ENCODE assay signal across 24 cellular contexts in the genomic region with DNA sequence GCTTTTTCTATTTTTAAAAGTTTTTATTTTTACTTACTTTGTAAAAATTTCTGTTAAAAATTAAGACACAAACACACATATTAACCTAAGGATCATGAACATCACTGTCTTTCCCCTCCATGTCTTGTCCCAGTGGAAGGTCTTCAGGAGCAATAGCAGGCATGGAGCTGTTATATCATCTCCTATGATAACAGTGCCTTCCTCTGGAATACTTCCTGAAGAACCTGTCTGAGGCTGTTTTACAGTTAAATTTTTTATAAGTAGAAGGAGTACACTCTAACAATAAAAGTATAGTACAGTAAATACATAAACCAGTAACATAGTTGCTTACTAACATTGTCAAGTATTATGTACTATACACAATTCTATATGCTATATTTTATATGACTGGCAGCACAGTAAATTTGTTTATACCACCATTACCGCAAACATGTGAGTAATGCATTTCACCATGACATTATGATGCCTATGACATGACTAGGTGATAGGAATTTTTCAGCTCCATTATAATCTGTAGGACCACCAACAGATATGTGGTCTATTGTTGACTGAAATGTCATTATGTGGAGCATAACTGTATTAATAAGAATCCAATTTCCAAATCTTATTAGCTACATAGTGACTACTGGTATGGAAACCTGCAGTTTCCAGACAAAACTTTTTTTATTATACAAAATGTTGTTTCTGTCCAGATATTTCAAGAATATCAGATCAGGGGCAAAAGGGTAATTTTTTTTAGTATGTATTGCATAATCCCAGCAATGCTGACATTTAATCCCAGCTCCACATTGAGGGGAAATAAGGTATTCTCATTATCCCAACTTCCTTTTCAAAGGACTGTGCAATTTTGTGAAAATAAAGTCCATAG.
DNase-seq lines count a peak whose midpoint lies in the region; ATAC-seq and TF ChIP-seq lines count a peak whose summit lies in the region.
"Had no signal": no experiment of that assay in that cellular context is flagged by ENCODE, and none has a peak within 500 bp of the region (broad histone marks: within the 10 kb centered on the region; RNA-seq: fewer than 3 reads in every experiment).

No MANE protein-coding gene starts in this region.

- peaks cover 2% of the 10 kb centered on the region for H3K9me3 Mint-ChIP-seq in Calu3 (ENCODE audit: low read depth, unreplicated experiment)
- H3K9me3 Mint-ChIP-seq: activated CD8-positive, alpha-beta T cell treated with anti-CD3 and anti-CD28 coated beads for 36 hours; GM23338; nephron; stimulated activated naive CD8-positive, alpha-beta T cell treated with anti-CD3 and anti-CD28 coated beads, Interleukin-15, Interleukin-2, amounts not matched to agents 100 ng/mL and 50 ng/mL, for 24 hours had no signal

- H3K27ac Mint-ChIP-seq in Calu3 (ENCODE audit: unreplicated experiment) = peak overlapping the region; percentile 92
- H3K27ac Mint-ChIP-seq: activated CD8-positive, alpha-beta T cell treated with anti-CD3 and anti-CD28 coated beads for 36 hours; activated naive CD8-positive, alpha-beta T cell treated with anti-CD3 and anti-CD28 coated beads, Interleukin-2, amount 10 ng/mL, durations not matched to agents 7 days and 5 days; CD4-positive, CD25-positive, alpha-beta regulatory T cell; GM23338; nephron; stimulated activated naive CD8-positive, alpha-beta T cell treated with anti-CD3 and anti-CD28 coated beads, Interleukin-15, Interleukin-2, amounts not matched to agents 100 ng/mL and 50 ng/mL, for 24 hours had no signal

- peak; percentile 26 for ATAC-seq in IMR-90 (ENCODE audit: low read depth)
- ATAC-seq: activated CD8-positive, alpha-beta T cell treated with anti-CD3 and anti-CD28 coated beads for 36 hours; GM23338; left ventricle myocardium superior; Right ventricle myocardium inferior; sciatic nerve had no signal

- H3K9me1 ChIP-seq in IMR-90 (ENCODE audit: insufficient read depth, low read length) = 0 out of 2 replicates have a peak, but pooled peaks cover 5% of the 10 kb centered on the region

- peaks cover 20% of the 10 kb centered on the region for H3K4me1 Mint-ChIP-seq in Calu3 (ENCODE audit: low read depth, unreplicated experiment)
- H3K4me1 Mint-ChIP-seq: GM23338 had no signal

- H3K36me3 Mint-ChIP-seq in Calu3 (ENCODE audit: insufficient read depth, unreplicated experiment) = no peaks in the 10 kb centered on the region

- H3K36me3 ChIP-seq in IMR-90 (ENCODE audit: control insufficient read depth, insufficient read depth, low read length) = no peaks in the 10 kb centered on the region
- H3K36me3 ChIP-seq in mesenchymal stem cell (ENCODE audit: control insufficient read depth in 1 of 2, insufficient read depth in 2 of 2, low read depth in 1 of 2, low read length in 2 of 2) = no peaks in the 10 kb centered on the region
- no peaks in the 10 kb centered on the region for H3K36me3 ChIP-seq in esophagus squamous epithelium

- H3K4me3 Mint-ChIP-seq in Calu3 (ENCODE audit: low read depth, unreplicated experiment) = no peak overlapping the region
- H3K4me3 Mint-ChIP-seq: activated CD8-positive, alpha-beta T cell treated with anti-CD3 and anti-CD28 coated beads for 36 hours; activated naive CD8-positive, alpha-beta T cell treated with anti-CD3 and anti-CD28 coated beads, Interleukin-2, amount 10 ng/mL, durations not matched to agents 7 days and 5 days; CD4-positive, CD25-positive, alpha-beta regulatory T cell; GM23338; nephron; stimulated activated naive CD8-positive, alpha-beta T cell treated with anti-CD3 and anti-CD28 coated beads, Interleukin-15, Interleukin-2, amounts not matched to agents 100 ng/mL and 50 ng/mL, for 24 hours had no signal

- H3K27ac ChIP-seq in IMR-90 (ENCODE audit: insufficient read depth, low read length) (peak overlapping the region; percentile 20; the same call in 1 of the 2 replicates), mesenchymal stem cell (ENCODE audit: low read length, poor library complexity, severe bottlenecking) (peak overlapping the region; percentile 93), esophagus squamous epithelium (no peak overlapping the region), RWPE1 (no peak overlapping the region)
- H3K27ac ChIP-seq: parathyroid adenoma had no signal

- CTCF ChIA-PET in Calu3 (lab: Charles Lee) (interaction anchor here (0.6 to 1.4 kb wide), 3 partner anchors 13 to 340 kb away, joined by 3 to 4 read pairs (median 4); partner anchors contain the start of gene SLC39A10), IMR-90 (lab: Yijun Ruan, JAX) (interaction anchor here (0.9 to 2.3 kb wide), 2 partner anchors 152 to 340 kb away, joined by 4 to 8 read pairs; no protein-coding TSS in a partner anchor), RWPE1 (lab: Yijun Ruan, JAX) (interaction anchor here (0.6 to 0.8 kb wide), 5 partner anchors 133 to 1548 kb away, joined by 3 to 4 read pairs (median 3); no protein-coding TSS in a partner anchor)

- H4K8ac ChIP-seq in IMR-90 (ENCODE audit: low read depth in 2 of 2, low read length in 2 of 2) (peak overlapping the region in 1 of 2 experiments; percentile 79; a peak in 2 of 4 replicates), mesenchymal stem cell (ENCODE audit: low read length) (no peak overlapping the region)

- H2BK20ac ChIP-seq in IMR-90 (ENCODE audit: low read depth, low read length) = peak overlapping the region; percentile 91

- TF ChIP-seq POLR2A in IMR-90 (IDR thresholded peaks at IDR 0.05; ENCODE audit: low read depth, low read length) (no peak), esophagus squamous epithelium (IDR thresholded peaks at IDR 0.05) (no peak)

- H2BK12ac ChIP-seq in mesenchymal stem cell (ENCODE audit: low read length in 2 of 2) = no peak overlapping the region

- H3K4me1 ChIP-seq in IMR-90 (ENCODE audit: control insufficient read depth, insufficient read depth, low read length) = peaks cover 4% of the 10 kb centered on the region
- H3K4me1 ChIP-seq in mesenchymal stem cell (ENCODE audit: control insufficient read depth, insufficient read depth, low read depth, low read length) = no peaks in the 10 kb centered on the region
- no peaks in the 10 kb centered on the region for H3K4me1 ChIP-seq in esophagus squamous epithelium
- H3K4me1 ChIP-seq: parathyroid adenoma had no signal

- dilution Hi-C loops in IMR-90 (cut with HindIII; ENCODE audit: low sequenced_read_pairs, unreplicated experiment) = no loop called here

- WGBS in IMR-90 (ENCODE audit: extremely low coverage in 2 of 2, insufficient read length in 1 of 2), 2 experiments = no CpG with 5 or more reads among the region's 1 CpG
- WGBS in mesenchymal stem cell = no CpG with 5 or more reads among the region's 1 CpG
- 0% methylated on average over 1 of the region's 1 CpG for WGBS in esophagus squamous epithelium, 2 donors

- peak overlapping the region; percentile 68; the same call in 1 of the 2 replicates for H3K14ac ChIP-seq in IMR-90 (replicated peaks; ENCODE audit: low read depth, low read length)
- H3K14ac ChIP-seq in mesenchymal stem cell (ENCODE audit: low read length in 2 of 2) = no peak overlapping the region

- H3K4me2 ChIP-seq in IMR-90 (ENCODE audit: low read depth, low read length) (no peak overlapping the region), mesenchymal stem cell (ENCODE audit: low read length, poor library complexity, severe bottlenecking) (no peak overlapping the region)
- H3K4me2 ChIP-seq: GM23338 had no signal

- H3K27me3 ChIP-seq in IMR-90 (ENCODE audit: control insufficient read depth, insufficient read depth, low read length) (no peaks in the 10 kb centered on the region), mesenchymal stem cell (ENCODE audit: control insufficient read depth in 1 of 2, insufficient read depth in 1 of 2, low read length in 2 of 2) (no peaks in the 10 kb centered on the region), esophagus squamous epithelium (no peaks in the 10 kb centered on the region)

- H3K4ac ChIP-seq in IMR-90 (ENCODE audit: low read depth, low read length) (peak overlapping the region; percentile 86), mesenchymal stem cell (ENCODE audit: low read depth in 1 of 2, low read length in 2 of 2) (no peak overlapping the region)

- H3K9me3 ChIP-seq in IMR-90 (ENCODE audit: control insufficient read depth, insufficient read depth, low read length) (no peaks in the 10 kb centered on the region), mesenchymal stem cell (ENCODE audit: control insufficient read depth, low read length) (no peaks in the 10 kb centered on the region), esophagus squamous epithelium (no peaks in the 10 kb centered on the region)

- no peak overlapping the region; the same call in 1 of the 2 replicates for H4K5ac ChIP-seq in IMR-90 (ENCODE audit: low read depth, low read length)

- H2AK5ac ChIP-seq in IMR-90 (ENCODE audit: low read depth, low read length) (no peak overlapping the region), mesenchymal stem cell (ENCODE audit: low read length, severe bottlenecking) (no peak overlapping the region)

- peak overlapping the region; percentile 93 for H2BK120ac ChIP-seq in IMR-90 (ENCODE audit: low read depth, low read length)
- H2BK120ac ChIP-seq in mesenchymal stem cell (ENCODE audit: low read depth, low read length) = no peak overlapping the region

- in situ Hi-C loops in IMR-90 (cut with MboI; ENCODE audit: low sequenced_read_pairs) = loop anchor here (25.0 kb wide), 1 partner anchor 343 kb away; the partner anchor contains the start of gene SLC39A10
- in situ Hi-C loops in astrocyte of the spinal cord (cut with HindIII; ENCODE audit: low sequenced_read_pairs) = no loop called here

- H4K91ac ChIP-seq in IMR-90 (ENCODE audit: insufficient read depth, low read depth, low read length) = peak overlapping the region; percentile 58; the same call in 1 of the 2 replicates
- no peak overlapping the region for H4K91ac ChIP-seq in mesenchymal stem cell (ENCODE audit: low read length)

- BruUV-seq in Calu3 (replicated peaks; lab: Mats Ljungman, UMichigan) = no TSS peak
- BruUV-seq in IMR-90 (replicated peaks; lab: Mats Ljungman, UMichigan) = no TSS peak

- DNase-seq in Calu3 = no peak
- no peak for DNase-seq in IMR-90
- DNase-seq in astrocyte of the spinal cord (ENCODE audit: low read depth, low spot score) = peak; percentile 34
- peak; percentile 7 for DNase-seq in mesenchymal stem cell
- no peak for DNase-seq in esophagus squamous epithelium (lab: John Stamatoyannopoulos, UW)
- no peak for DNase-seq in GF-D8 (lab: John Stamatoyannopoulos, UW)
- DNase-seq in effector CD4-positive, alpha-beta T cell = no peak
- DNase-seq in RWPE1 (ENCODE audit: low spot score) = no peak
- DNase-seq: activated CD4-positive, alpha-beta T cell treated with anti-CD3 and anti-CD28 coated beads for 1 hour; activated CD8-positive, alpha-beta T cell treated with anti-CD3 and anti-CD28 coated beads for 36 hours; activated naive CD8-positive, alpha-beta T cell treated with anti-CD3 and anti-CD28 coated beads, Interleukin-2, amount 10 ng/mL, durations not matched to agents 7 days and 5 days; DMS 273 treated with DMSO at 0.1 percent for 48 hours; Karpas-422; left ventricle myocardium superior; NCI-H1092 treated with DMSO at 0.1 percent for 48 hours; NCI-H2029 treated with DMSO at 0.1 percent for 48 hours; NCI-H748 treated with DMSO at 0.1 percent for 48 hours had no signal

- no peaks in the 10 kb centered on the region for H4K20me1 ChIP-seq in IMR-90 (ENCODE audit: insufficient read depth, low read length)

- no peaks in the 10 kb centered on the region for H3K27me3 Mint-ChIP-seq in Calu3 (ENCODE audit: unreplicated experiment)
- H3K27me3 Mint-ChIP-seq: activated CD8-positive, alpha-beta T cell treated with anti-CD3 and anti-CD28 coated beads for 36 hours; activated naive CD8-positive, alpha-beta T cell treated with anti-CD3 and anti-CD28 coated beads, Interleukin-2, amount 10 ng/mL, durations not matched to agents 7 days and 5 days; CD4-positive, CD25-positive, alpha-beta regulatory T cell; stimulated activated naive CD8-positive, alpha-beta T cell treated with anti-CD3 and anti-CD28 coated beads, Interleukin-15, Interleukin-2, amounts not matched to agents 100 ng/mL and 50 ng/mL, for 24 hours had no signal

- peak overlapping the region; percentile 94; the same call in 1 of the 2 replicates for H3K18ac ChIP-seq in IMR-90 (ENCODE audit: low read depth, low read length)
- H3K18ac ChIP-seq in mesenchymal stem cell (ENCODE audit: low read depth in 1 of 2, low read length in 2 of 2) = no peak overlapping the region

- H2AFZ ChIP-seq in IMR-90 (replicated peaks; ENCODE audit: low read length, poor library complexity) (no peak overlapping the region), mesenchymal stem cell (ENCODE audit: low read depth, low read length) (no peak overlapping the region)
- H2AFZ ChIP-seq: GM23338, parathyroid adenoma had no signal

- H3K79me1 ChIP-seq in IMR-90 (ENCODE audit: low read depth in 1 of 2, low read length in 2 of 2) = no peaks in the 10 kb centered on the region
- no peaks in the 10 kb centered on the region for H3K79me1 ChIP-seq in mesenchymal stem cell (replicated peaks; ENCODE audit: low read length, poor library complexity, severe bottlenecking)

- TF ChIP-seq CTCF in Calu3 (IDR thresholded peaks at IDR 0.05; ENCODE audit: unreplicated experiment) (no peak), IMR-90 (conservative IDR thresholded peaks at IDR 0.05; ENCODE audit: low read depth, low read length) (no peak), astrocyte of the spinal cord (IDR thresholded peaks at IDR 0.05; ENCODE audit: low read depth, low read length) (no peak), esophagus squamous epithelium (IDR thresholded peaks at IDR 0.05) (no peak), RWPE1 (conservative IDR thresholded peaks at IDR 0.05; ENCODE audit: low read depth) (no peak)

- H3K23ac ChIP-seq in IMR-90 (ENCODE audit: low read depth, low read length) (no peak overlapping the region), mesenchymal stem cell (ENCODE audit: low read length in 2 of 2) (no peak overlapping the region)

- H3K9ac ChIP-seq in IMR-90 (ENCODE audit: low read depth, low read length) (no peak overlapping the region), mesenchymal stem cell (ENCODE audit: low read length) (peak overlapping the region; percentile 32)
- H3K9ac ChIP-seq: parathyroid adenoma had no signal

- intact Hi-C loops in Calu3 (cut with micrococcal nuclease; ENCODE audit: unreplicated experiment) = loop anchor here (1.0 to 10.0 kb wide), 7 partner anchors 168 to 1622 kb away; partner anchors contain the start of gene DNAH7
- intact Hi-C loops in IMR-90 (cut with micrococcal nuclease) = loop anchor here (1.0 to 10.0 kb wide), 4 partner anchors 155 to 747 kb away; no protein-coding TSS in a partner anchor
- intact Hi-C loops in esophagus squamous epithelium (cut with DNase I) = no loop called here

- H3K56ac ChIP-seq in IMR-90 (ENCODE audit: extremely low read depth, insufficient read depth, low read length) = peak overlapping the region; percentile 48; the same call in 1 of the 2 replicates

- H2AK9ac ChIP-seq in IMR-90 (replicated peaks; ENCODE audit: low read depth, low read length, poor library complexity) = no peak overlapping the region

- H2BK5ac ChIP-seq in IMR-90 (ENCODE audit: low read depth, low read length, poor library complexity, severe bottlenecking) = peak overlapping the region; percentile 93
- no peak overlapping the region for H2BK5ac ChIP-seq in mesenchymal stem cell (ENCODE audit: low read depth, low read length, poor library complexity, severe bottlenecking)

- TF ChIP-seq RAD21 in IMR-90 (IDR thresholded peaks at IDR 0.05; ENCODE audit: low read length) = no peak

- peak overlapping the region; percentile 74; the same call in 1 of the 3 replicates for H2BK15ac ChIP-seq in IMR-90 (ENCODE audit: low read depth, low read length)
- no peak overlapping the region for H2BK15ac ChIP-seq in mesenchymal stem cell (ENCODE audit: low read depth, poor library complexity, severe bottlenecking)

- H3K4me3 ChIP-seq in IMR-90 (ENCODE audit: insufficient read depth, low read depth, low read length) = no peak overlapping the region
- H3K4me3 ChIP-seq in astrocyte of the spinal cord (ENCODE audit: low read depth, low read length) = no peak overlapping the region
- H3K4me3 ChIP-seq in mesenchymal stem cell (ENCODE audit: insufficient read depth in 1 of 2, low read depth in 1 of 2, low read length in 2 of 2) = no peak overlapping the region
- H3K4me3 ChIP-seq in esophagus squamous epithelium = no peak overlapping the region
- H3K4me3 ChIP-seq: GM23338 had no signal

- POLR2A ChIA-PET in IMR-90 (lab: Charles Lee; ENCODE audit: unreplicated experiment) (interaction anchor here (0.6 to 1.0 kb wide), 2 partner anchors 292 to 337 kb away, joined by 3 to 4 read pairs; partner anchors contain the start of gene SLC39A10), RWPE1 (lab: Yijun Ruan, JAX; ENCODE audit: low non-redundant PET) (no interaction called here)

Comparison
In these comparisons a context has a peak if more than half of its experiments do, and no peak if none do; other contexts are left out.
1. DNase-seq: peak in astrocyte of the spinal cord (single experiment) and mesenchymal stem cell (single experiment); none in Calu3 (single experiment), IMR-90 (single experiment), esophagus squamous epithelium (single experiment), GF-D8 (single experiment), effector CD4-positive, alpha-beta T cell (single experiment) and RWPE1 (single experiment).
2. H3K27ac ChIP-seq: peak in IMR-90 (single experiment) and mesenchymal stem cell (single experiment); none in esophagus squamous epithelium (0 of 4) and RWPE1 (single experiment).